ENCODE assay signal across 8 cellular contexts in genomic region chr1:202010042-202011015, GRCh38. TPM values are rescaled to one million over a fixed set of nuclear protein-coding genes. Genes with fewer than 3 reads are reported as not detected.
DNase-seq lines count a peak whose midpoint lies in the region; ATAC-seq, FAIRE-seq and TF ChIP-seq lines count a peak whose summit lies in the region.

TSS of gene ELF3 (plus strand) at chr1:202010587. CDS start at chr1:202011137, 550 bp downstream.

- H3K79me2 ChIP-seq in GM23338 (replicated peaks; ENCODE audit: insufficient read depth): peaks cover 7% of the 10 kb centered on the region

- BruUV-seq in MCF 10A (replicated peaks; lab: Mats Ljungman, UMichigan): no TSS peak

- peaks cover 14% of the 10 kb centered on the region for H3F3A ChIP-seq in GM23338 (replicated peaks; ENCODE audit: low read depth)

- intact Hi-C loops in MCF 10A (cut with micrococcal nuclease): no loop called here

- peaks cover 14% of the 10 kb centered on the region for H3K27me3 Mint-ChIP-seq in GM23338 (ENCODE audit: insufficient read depth, low read depth, poor library complexity)
- no peaks in the 10 kb centered on the region for H3K27me3 Mint-ChIP-seq in MCF 10A (ENCODE audit: insufficient read depth, unreplicated experiment)
- H3K27me3 Mint-ChIP-seq in activated CD4-positive, alpha-beta T cell treated with anti-CD3 and anti-CD28 coated beads, Interleukin-2, amount 10 ng/mL, durations not matched to agents 7 days and 5 days: no peaks in the 10 kb centered on the region

- H3K4me3 Mint-ChIP-seq in GM23338: peak within 1 kb of the TSS; percentile 82
- H3K4me3 Mint-ChIP-seq in MCF 10A (ENCODE audit: unreplicated experiment): no peak within 1 kb of the TSS
- no peak within 1 kb of the TSS for H3K4me3 Mint-ChIP-seq in activated CD4-positive, alpha-beta T cell treated with anti-CD3 and anti-CD28 coated beads, Interleukin-2, amount 10 ng/mL, durations not matched to agents 7 days and 5 days

- H3K36me3 Mint-ChIP-seq in GM23338 (ENCODE audit: low read depth): peaks cover 24% of the 10 kb centered on the region
- H3K36me3 Mint-ChIP-seq in MCF 10A (ENCODE audit: insufficient read depth, unreplicated experiment): peaks cover 25% of the 10 kb centered on the region
- H3K36me3 Mint-ChIP-seq in activated CD4-positive, alpha-beta T cell treated with anti-CD3 and anti-CD28 coated beads, Interleukin-2, amount 10 ng/mL, durations not matched to agents 7 days and 5 days (ENCODE audit: low read depth): no peaks in the 10 kb centered on the region

- H2AFZ ChIP-seq in GM23338: no peak within 1 kb of the TSS

- H3K9ac ChIP-seq in mucosa of stomach (ENCODE audit: low read length): peak within 1 kb of the TSS; percentile 100

- H3K36me3 ChIP-seq in GM23338 (ENCODE audit: insufficient read depth) (no peaks in the 10 kb centered on the region), mucosa of stomach (ENCODE audit: control insufficient read depth, insufficient read depth, low read length) (peaks cover 48% of the 10 kb centered on the region)

- TF ChIP-seq CTCF in GM23338 (conservative IDR thresholded peaks at IDR 0.05; ENCODE audit: low read depth in 2 of 2): 0 out of 4 replicates have a peak, but pooled peaks of 1 of the 2 experiments have one; percentile 5
- no peak for TF ChIP-seq CTCF in MCF 10A (IDR thresholded peaks at IDR 0.05; ENCODE audit: unreplicated experiment)

- no peaks in the 10 kb centered on the region for H3K9me2 ChIP-seq in GM23338 (ENCODE audit: insufficient read depth)

- H3K27me3 ChIP-seq in GM23338 (ENCODE audit: insufficient read depth) (no peaks in the 10 kb centered on the region), mucosa of stomach (ENCODE audit: control insufficient read depth, insufficient read depth, low read length) (no peaks in the 10 kb centered on the region)

- CTCF ChIA-PET in MCF 10A (lab: Yijun Ruan, JAX): interaction anchor here (0.6 to 22.6 kb wide), 25 partner anchors 9 to 136 kb away, joined by 3 to 1380 read pairs (median 4); partner anchors contain the start of gene GPR37L1
- CTCF ChIA-PET in activated CD4-positive, alpha-beta T cell treated with anti-CD3 and anti-CD28 coated beads, Interleukin-2, amount 10 ng/mL, durations not matched to agents 7 days and 5 days (lab: Charles Lee): interaction anchor here (6.3 kb wide), 1 partner anchor 11 kb away, joined by 35 read pairs; no protein-coding TSS in a partner anchor

- no peak for TF ChIP-seq POLR2A in GM12891 (IDR thresholded peaks at IDR 0.05; ENCODE audit: low read depth, low read length)

- no peaks in the 10 kb centered on the region for H3K9me3 ChIP-seq in mucosa of stomach (ENCODE audit: control insufficient read depth, low read length)

- no peaks in the 10 kb centered on the region for H3K9me3 Mint-ChIP-seq in GM23338
- no peaks in the 10 kb centered on the region for H3K9me3 Mint-ChIP-seq in MCF 10A (ENCODE audit: unreplicated experiment)
- no peaks in the 10 kb centered on the region for H3K9me3 Mint-ChIP-seq in activated CD4-positive, alpha-beta T cell treated with anti-CD3 and anti-CD28 coated beads, Interleukin-2, amount 10 ng/mL, durations not matched to agents 7 days and 5 days

- peaks cover 50% of the 10 kb centered on the region for H3K4me1 Mint-ChIP-seq in GM23338
- peaks cover 31% of the 10 kb centered on the region for H3K4me1 Mint-ChIP-seq in MCF 10A (ENCODE audit: insufficient read depth, unreplicated experiment)
- no peaks in the 10 kb centered on the region for H3K4me1 Mint-ChIP-seq in activated CD4-positive, alpha-beta T cell treated with anti-CD3 and anti-CD28 coated beads, Interleukin-2, amount 10 ng/mL, durations not matched to agents 7 days and 5 days

- peak within 1 kb of the TSS; percentile 93 for H3K27ac Mint-ChIP-seq in GM23338
- H3K27ac Mint-ChIP-seq in MCF 10A (ENCODE audit: low read depth, unreplicated experiment): no peak within 1 kb of the TSS
- no peak within 1 kb of the TSS for H3K27ac Mint-ChIP-seq in activated CD4-positive, alpha-beta T cell treated with anti-CD3 and anti-CD28 coated beads, Interleukin-2, amount 10 ng/mL, durations not matched to agents 7 days and 5 days

- ATAC-seq in GM23338: peak; percentile 83
- ATAC-seq in HG03469 (IDR thresholded peaks at IDR 0.05; ENCODE audit: unreplicated experiment): no peak

- DNase-seq in GM12891 (ENCODE audit: insufficient read length, low spot score) (no peak), GM23338 (ENCODE audit: low spot score) (peak; percentile 98), NCI-H1092 treated with DMSO at 0.1 percent for 48 hours (lab: John Stamatoyannopoulos, UW) (peak; percentile 89), MCF 10A (ENCODE audit: unreplicated experiment) (peak; percentile 66), GF-D8 (lab: John Stamatoyannopoulos, UW) (no peak)
- no peak for DNase-seq in activated CD4-positive, alpha-beta T cell treated with anti-CD3 and anti-CD28 coated beads, Interleukin-2, amount 10 ng/mL, durations not matched to agents 7 days and 5 days

- POLR2A ChIA-PET in MCF 10A (lab: Yijun Ruan, JAX): interaction anchor here (0.9 to 4.2 kb wide), 6 partner anchors 13 to 134 kb away, joined by 3 to 35 read pairs (median 4); partner anchors contain the start of gene ARL8A
- POLR2A ChIA-PET in activated CD4-positive, alpha-beta T cell treated with anti-CD3 and anti-CD28 coated beads, Interleukin-2, amount 10 ng/mL, durations not matched to agents 7 days and 5 days (lab: Charles Lee): no interaction called here

- peaks cover 50% of the 10 kb centered on the region for H3K4me1 ChIP-seq in GM23338 (ENCODE audit: insufficient read depth)
- peaks cover 24% of the 10 kb centered on the region for H3K4me1 ChIP-seq in mucosa of stomach (ENCODE audit: control insufficient read depth, insufficient read depth, low read length)

- no peak for FAIRE-seq in GM12891 (lab: Jason Lieb, UNC)

- H3K4me2 ChIP-seq in GM23338: peak within 1 kb of the TSS; percentile 86

- H4K20me1 ChIP-seq in GM23338 (replicated peaks; ENCODE audit: insufficient read depth): no peaks in the 10 kb centered on the region

- H3K4me3 ChIP-seq in GM23338 (peak within 1 kb of the TSS; percentile 61), mucosa of stomach (ENCODE audit: low read length) (peak within 1 kb of the TSS; percentile 99)

- H3K27ac ChIP-seq in GM23338 (ENCODE audit: low read depth): peak within 1 kb of the TSS; percentile 86

TF ChIP-seq in GM12891, 5 proteins besides CTCF, POLR2A, EP300 and RAD21:
- TF ChIP-seq SPI1 (IDR thresholded peaks at IDR 0.05; ENCODE audit: low read depth, low read length) (no peak), PAX5 (IDR thresholded peaks at IDR 0.05; ENCODE audit: insufficient read depth, low read length, severe bottlenecking) (no peak), POU2F2 (IDR thresholded peaks at IDR 0.05; ENCODE audit: low read depth, low read length) (peak; percentile 92; the same call in 1 of the 2 replicates)

TF ChIP-seq in GM23338, 12 proteins besides CTCF, POLR2A, EP300 and RAD21 (continues in another document):
- TF ChIP-seq JUNB (IDR thresholded peaks at IDR 0.05; ENCODE audit: unreplicated experiment): no peak
- peak; percentile 98; the same call in 1 of the 2 replicates for TF ChIP-seq ZNF114 (CRISPR knock-in tag; IDR thresholded peaks at IDR 0.05)
- no peak for TF ChIP-seq NANOG (IDR thresholded peaks at IDR 0.05; ENCODE audit: borderline replicate concordance)
- no peak for TF ChIP-seq ZNF331 (CRISPR knock-in tag; IDR thresholded peaks at IDR 0.05; ENCODE audit: low read depth)
- TF ChIP-seq, protein P1, sequence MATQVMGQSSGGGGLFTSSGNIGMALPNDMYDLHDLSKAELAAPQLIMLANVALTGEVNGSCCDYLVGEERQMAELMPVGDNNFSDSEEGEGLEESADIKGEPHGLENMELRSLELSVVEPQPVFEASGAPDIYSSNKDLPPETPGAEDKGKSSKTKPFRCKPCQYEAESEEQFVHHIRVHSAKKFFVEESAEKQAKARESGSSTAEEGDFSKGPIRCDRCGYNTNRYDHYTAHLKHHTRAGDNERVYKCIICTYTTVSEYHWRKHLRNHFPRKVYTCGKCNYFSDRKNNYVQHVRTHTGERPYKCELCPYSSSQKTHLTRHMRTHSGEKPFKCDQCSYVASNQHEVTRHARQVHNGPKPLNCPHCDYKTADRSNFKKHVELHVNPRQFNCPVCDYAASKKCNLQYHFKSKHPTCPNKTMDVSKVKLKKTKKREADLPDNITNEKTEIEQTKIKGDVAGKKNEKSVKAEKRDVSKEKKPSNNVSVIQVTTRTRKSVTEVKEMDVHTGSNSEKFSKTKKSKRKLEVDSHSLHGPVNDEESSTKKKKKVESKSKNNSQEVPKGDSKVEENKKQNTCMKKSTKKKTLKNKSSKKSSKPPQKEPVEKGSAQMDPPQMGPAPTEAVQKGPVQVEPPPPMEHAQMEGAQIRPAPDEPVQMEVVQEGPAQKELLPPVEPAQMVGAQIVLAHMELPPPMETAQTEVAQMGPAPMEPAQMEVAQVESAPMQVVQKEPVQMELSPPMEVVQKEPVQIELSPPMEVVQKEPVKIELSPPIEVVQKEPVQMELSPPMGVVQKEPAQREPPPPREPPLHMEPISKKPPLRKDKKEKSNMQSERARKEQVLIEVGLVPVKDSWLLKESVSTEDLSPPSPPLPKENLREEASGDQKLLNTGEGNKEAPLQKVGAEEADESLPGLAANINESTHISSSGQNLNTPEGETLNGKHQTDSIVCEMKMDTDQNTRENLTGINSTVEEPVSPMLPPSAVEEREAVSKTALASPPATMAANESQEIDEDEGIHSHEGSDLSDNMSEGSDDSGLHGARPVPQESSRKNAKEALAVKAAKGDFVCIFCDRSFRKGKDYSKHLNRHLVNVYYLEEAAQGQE (IDR thresholded peaks at IDR 0.05; ENCODE audit: unreplicated experiment): no peak
- TF ChIP-seq, protein P2, sequence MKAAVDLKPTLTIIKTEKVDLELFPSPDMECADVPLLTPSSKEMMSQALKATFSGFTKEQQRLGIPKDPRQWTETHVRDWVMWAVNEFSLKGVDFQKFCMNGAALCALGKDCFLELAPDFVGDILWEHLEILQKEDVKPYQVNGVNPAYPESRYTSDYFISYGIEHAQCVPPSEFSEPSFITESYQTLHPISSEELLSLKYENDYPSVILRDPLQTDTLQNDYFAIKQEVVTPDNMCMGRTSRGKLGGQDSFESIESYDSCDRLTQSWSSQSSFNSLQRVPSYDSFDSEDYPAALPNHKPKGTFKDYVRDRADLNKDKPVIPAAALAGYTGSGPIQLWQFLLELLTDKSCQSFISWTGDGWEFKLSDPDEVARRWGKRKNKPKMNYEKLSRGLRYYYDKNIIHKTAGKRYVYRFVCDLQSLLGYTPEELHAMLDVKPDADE (IDR thresholded peaks at IDR 0.05): no peak
- TF ChIP-seq POLR2AphosphoS5 (IDR thresholded peaks at IDR 0.05; ENCODE audit: low read depth): peak; percentile 92
- no peak for TF ChIP-seq STAT1 (IDR thresholded peaks at IDR 0.05; ENCODE audit: unreplicated experiment)
- no peak for TF ChIP-seq EZH2phosphoT487 (IDR thresholded peaks at IDR 0.05; ENCODE audit: unreplicated experiment)
- TF ChIP-seq EZH2 (IDR thresholded peaks at IDR 0.05; ENCODE audit: low read depth, unreplicated experiment): no peak

RNA-seq across cellular contexts. Expression of gene ELF3, which starts in this region (rescaled TPM):
- polyA plus RNA-seq in GM12891 (2012; ENCODE audit: low read depth, missing spikeins): 0.18 TPM
- 13.0 and 19.5 TPM in 2 replicates for total RNA-seq in GM23338 (2014; rRNA removed; shearing (Covaris generic))
- polyA plus RNA-seq in GM23338 (2016; fragmentation: Nextera tagmentation; extraction: Ambion mirVana): 10.9 and 12.3 TPM in 2 replicates
- total RNA-seq in MCF 10A (2022): 0.10 and 0.33 TPM in 2 replicates
- total RNA-seq in activated CD4-positive, alpha-beta T cell treated with anti-CD3 and anti-CD28 coated beads, Interleukin-2, amount 10 ng/mL, durations not matched to agents 7 days and 5 days: under 1 TPM; 0.22 to 0.56 TPM

Comparison
In these comparisons a context has a peak if more than half of its experiments do, and no peak if none do; other contexts are left out.
1. Peak in DNase-seq in MCF 10A; RNA of the gene not detected or under 1 TPM.
2. DNase-seq: peak in GM23338 (single experiment) and NCI-H1092 treated with DMSO at 0.1 percent for 48 hours (single experiment); none in GM12891 (single experiment), activated CD4-positive, alpha-beta T cell treated with anti-CD3 and anti-CD28 coated beads, Interleukin-2, amount 10 ng/mL, durations not matched to agents 7 days and 5 days (single experiment) and GF-D8 (single experiment).